8 cellular contexts compared by ENCODE assay signal in the genomic region with DNA sequence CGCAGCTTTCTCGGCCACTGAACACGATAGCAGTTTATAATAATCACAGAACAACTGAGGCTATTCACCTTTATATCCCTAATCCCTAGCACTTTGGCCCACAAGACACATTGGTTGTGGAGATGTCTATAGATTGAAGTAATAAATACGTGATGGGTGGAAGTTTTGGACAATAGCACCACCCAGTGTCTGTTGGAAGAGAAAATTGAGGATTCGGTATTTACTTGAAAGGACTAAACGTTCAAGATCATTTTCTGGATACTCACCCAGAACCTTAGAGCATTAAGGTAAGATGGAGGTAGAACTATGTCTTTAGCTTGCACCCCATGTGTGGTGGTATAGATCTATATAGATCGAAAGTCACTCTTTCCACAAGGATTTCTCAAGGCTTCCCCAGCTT. TPM values are rescaled to one million over a fixed set of nuclear protein-coding genes. Genes with fewer than 3 reads are reported as not detected.
DNase-seq lines count a peak whose midpoint lies in the region; ATAC-seq and TF ChIP-seq lines count a peak whose summit lies in the region.

No MANE protein-coding gene starts in this region.

- H3F3A ChIP-seq in PC-9 (ENCODE audit: insufficient read depth, low read depth), result no peaks in the 10 kb centered on the region

- CTCF ChIA-PET in AG04449 (lab: Yijun Ruan, JAX), result interaction anchor here (1.1 to 1.6 kb wide), 3 partner anchors 12 to 449 kb away, joined by 3 to 5 read pairs (median 4); no protein-coding TSS in a partner anchor
- CTCF ChIA-PET in HEK293 (lab: Yijun Ruan, JAX), result interaction anchor here (1.0 kb wide), 1 partner anchor 346 kb away, joined by 3 read pairs; no protein-coding TSS in a partner anchor
- CTCF ChIA-PET in PC-9 (lab: Charles Lee), result no interaction called here

- H3K36me3 ChIP-seq in HEK293 (ENCODE audit: control insufficient read depth in 2 of 2, insufficient read depth in 1 of 2, low read length in 2 of 2) (peaks cover 0 to 11% of the 10 kb centered on the region in 2 experiments; a peak in 1 of 3 replicates), PC-9 (ENCODE audit: low read depth) (no peaks in the 10 kb centered on the region), suprapubic skin (no peaks in the 10 kb centered on the region)

- H3K9me3 ChIP-seq in HEK293 (ENCODE audit: control insufficient read depth, insufficient read depth, low read depth, low read length), result no peaks in the 10 kb centered on the region; the same call in 1 of the 2 replicates
- no peaks in the 10 kb centered on the region for H3K9me3 ChIP-seq in PC-9 (ENCODE audit: insufficient read depth, low read depth)
- no peaks in the 10 kb centered on the region for H3K9me3 ChIP-seq in suprapubic skin

- POLR2A ChIA-PET in AG04449 (lab: Yijun Ruan, JAX) (no interaction called here), HEK293 (lab: Yijun Ruan, JAX) (no interaction called here), PC-9 (lab: Charles Lee; ENCODE audit: unreplicated experiment) (no interaction called here)

- no peak overlapping the region for H3K4me2 ChIP-seq in PC-9

- DNase-seq in AG04449 (ENCODE audit: low read depth, low spot score), result no peak
- DNase-seq in PC-9, result no peak
- peak; percentile 16 for DNase-seq in globus pallidus (ENCODE audit: low spot score)
- no peak for DNase-seq in NCI-H128 (lab: John Stamatoyannopoulos, UW; ENCODE audit: unreplicated experiment)
- DNase-seq in activated naive CD4-positive, alpha-beta T cell (lab: John Stamatoyannopoulos, UW), result no peak
- no peak for DNase-seq in suprapubic skin (ENCODE audit: low spot score in 2 of 2)

- H2AFZ ChIP-seq in PC-9, result no peak overlapping the region

- peak; percentile 11 for TF ChIP-seq CTCF in AG04449 (IDR thresholded peaks at IDR 0.05; ENCODE audit: insufficient read depth, low read length, missing control alignments)
- no peak for TF ChIP-seq CTCF in HEK293 (tag by site-specific recombination; IDR thresholded peaks at IDR 0.05)
- TF ChIP-seq CTCF in PC-9 (conservative IDR thresholded peaks at IDR 0.05), result peak; percentile 35; the same call in 1 of the 2 replicates
- no peak for TF ChIP-seq CTCF in suprapubic skin (IDR thresholded peaks at IDR 0.05)

- H3K27ac ChIP-seq in HEK293 (ENCODE audit: extremely low read depth, low read depth, low read length) (no peak overlapping the region), PC-9 (no peak overlapping the region), suprapubic skin (no peak overlapping the region)

- no peaks in the 10 kb centered on the region for H3K27me3 ChIP-seq in PC-9 (ENCODE audit: insufficient read depth, low read depth)
- H3K27me3 ChIP-seq in suprapubic skin, result no peaks in the 10 kb centered on the region

- TF ChIP-seq POLR2A in suprapubic skin (IDR thresholded peaks at IDR 0.05), result no peak

- H3K79me2 ChIP-seq in PC-9 (ENCODE audit: low read depth), result no peaks in the 10 kb centered on the region

- no TSS peak for BruUV-seq in PC-9 (replicated peaks; lab: Mats Ljungman, UMichigan)

- intact Hi-C loops in PC-9 (cut with micrococcal nuclease; ENCODE audit: unreplicated experiment), result no loop called here

- H3K4me1 ChIP-seq in HEK293 (ENCODE audit: control insufficient read depth, insufficient read depth, low read length) (no peaks in the 10 kb centered on the region), PC-9 (replicated peaks; ENCODE audit: insufficient read depth) (no peaks in the 10 kb centered on the region), suprapubic skin (peaks cover 7% of the 10 kb centered on the region)

- no peak for TF ChIP-seq EP300 in suprapubic skin (IDR thresholded peaks at IDR 0.05)

- no peaks in the 10 kb centered on the region for H4K20me1 ChIP-seq in PC-9 (ENCODE audit: insufficient read depth)

- H3K4me3 ChIP-seq in AG04449 (ENCODE audit: low read depth, low read length) (no peak overlapping the region), HEK293 (ENCODE audit: low read depth, low read length) (no peak overlapping the region), PC-9 (no peak overlapping the region), suprapubic skin (no peak overlapping the region)

- H3K9me2 ChIP-seq in PC-9 (ENCODE audit: insufficient read depth), result no peaks in the 10 kb centered on the region

- ATAC-seq in HG03159 (IDR thresholded peaks at IDR 0.05; ENCODE audit: unreplicated experiment), result no peak

- WGBS in suprapubic skin, result 51% methylated on average over 7 of the region's 7 CpGs

TF ChIP-seq in HEK293, 187 proteins besides CTCF, POLR2A, EP300 and RAD21:
- TF ChIP-seq KLF8 (tag by site-specific recombination; IDR thresholded peaks at IDR 0.05) (no peak), ZNF654 (tag by site-specific recombination; IDR thresholded peaks at IDR 0.05; ENCODE audit: low read depth) (peak; percentile 49)

RNA-seq across cellular contexts. Expression of a gene that starts 0.8 kb away (rescaled TPM):
- not detected in 2 replicates for total RNA-seq in PC-9 (2021)
- total RNA-seq in suprapubic skin, result 1 to 10 TPM in 1 of 4 donors, not detected in 3; 2.4 TPM

RNA-seq across cellular contexts. Expression of a gene that starts 45.7 kb away (rescaled TPM):
- total RNA-seq in PC-9 (2021), result not detected in 2 replicates
- not detected for total RNA-seq in suprapubic skin

Comparison
In these comparisons a context has a peak if more than half of its experiments do, and no peak if none do; other contexts are left out.
1. CTCF ChIP-seq: peak in AG04449 (single experiment) and PC-9 (single experiment); none in HEK293 (single experiment) and suprapubic skin (0 of 2).